8 cellular contexts compared by ENCODE assay signal in the genomic region with DNA sequence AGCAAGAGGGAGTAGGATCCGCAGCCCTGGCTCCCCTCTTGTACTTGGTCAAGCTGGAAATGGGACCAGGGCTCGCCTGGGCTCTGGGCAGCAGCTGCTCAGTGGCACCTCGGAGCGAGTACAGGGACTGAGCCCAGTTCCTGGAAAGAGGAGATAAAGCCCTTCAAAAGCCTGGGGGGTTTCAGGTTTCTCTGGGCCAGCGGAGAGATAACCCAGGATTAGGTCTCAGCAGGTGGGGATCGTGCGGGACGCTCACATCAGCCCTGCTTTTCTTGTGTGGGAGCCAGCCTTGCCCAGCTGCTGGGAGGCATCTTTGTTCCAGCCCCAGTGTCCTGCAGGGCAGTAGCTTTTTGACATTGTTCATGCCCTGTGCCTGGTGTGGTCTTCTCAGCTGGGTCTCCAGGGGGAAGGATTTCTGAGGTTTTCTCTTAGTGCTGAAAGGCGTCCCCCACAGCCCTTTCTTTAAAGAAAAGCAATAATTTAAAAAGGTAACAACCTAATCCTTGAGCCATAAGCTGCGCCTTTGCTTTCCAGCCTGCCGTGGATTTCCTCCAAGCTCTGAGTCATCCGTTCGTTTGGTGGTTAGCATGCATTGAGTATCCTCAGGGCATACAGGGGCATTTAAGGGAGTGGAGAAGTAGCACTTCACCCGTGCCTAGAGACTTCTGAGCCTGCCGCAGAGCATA. TPM values are rescaled to one million over a fixed set of nuclear protein-coding genes. Genes with fewer than 3 reads are reported as not detected.
DNase-seq lines count a peak whose midpoint lies in the region; ATAC-seq and TF ChIP-seq lines count a peak whose summit lies in the region.

No MANE protein-coding gene starts in this region.

- H3K4me2 ChIP-seq in parathyroid adenoma (ENCODE audit: low read length) = peak overlapping the region; percentile 61

- peaks cover 4% of the 10 kb centered on the region for H3K27me3 Mint-ChIP-seq in glutamatergic neuron (ENCODE audit: unreplicated experiment)

- H3K27ac Mint-ChIP-seq in glutamatergic neuron (ENCODE audit: unreplicated experiment) = peak overlapping the region; percentile 89

- no peaks in the 10 kb centered on the region for H3K27me3 ChIP-seq in parathyroid adenoma (ENCODE audit: control insufficient read depth, insufficient read depth, low read length)

- no peak overlapping the region for H3K27ac ChIP-seq in parathyroid adenoma

- no peaks in the 10 kb centered on the region for H3K4me1 ChIP-seq in parathyroid adenoma

- TF ChIP-seq CTCF in glutamatergic neuron (IDR thresholded peaks at IDR 0.05; ENCODE audit: partially characterized antibody, unreplicated experiment) (no peak), parathyroid adenoma (IDR thresholded peaks at IDR 0.05) (no peak)

- H3K9me3 Mint-ChIP-seq in glutamatergic neuron (ENCODE audit: unreplicated experiment) = no peaks in the 10 kb centered on the region

- H3K9me3 ChIP-seq in parathyroid adenoma (ENCODE audit: control insufficient read depth, low read length) = no peaks in the 10 kb centered on the region

- H3K36me3 ChIP-seq in parathyroid adenoma (ENCODE audit: control insufficient read depth, insufficient read depth, low read length) = no peaks in the 10 kb centered on the region

- ATAC-seq in SK-N-SH treated with all-trans-retinoic acid at 6 μM for 48 hours = peak; percentile 74
- no peak for ATAC-seq in GM18502 (IDR thresholded peaks at IDR 0.05; ENCODE audit: poor library complexity, unreplicated experiment)
- no peak for ATAC-seq in HG02623 (IDR thresholded peaks at IDR 0.05; ENCODE audit: unreplicated experiment)

- DNase-seq in A172 (ENCODE audit: low spot score) (peak; percentile 96), HT1080 (ENCODE audit: low read depth) (peak; percentile 92), glutamatergic neuron (peak; percentile 54)
- DNase-seq in activated effector memory CD4-positive, alpha-beta T cell treated with Interleukin-2 at 50 U/mL for 16 hours = no peak

- peaks cover 3% of the 10 kb centered on the region for H3K36me3 Mint-ChIP-seq in glutamatergic neuron (ENCODE audit: unreplicated experiment)

- H3K4me3 ChIP-seq in parathyroid adenoma (ENCODE audit: low read depth, low read length) = peak overlapping the region; percentile 5

- peak overlapping the region; percentile 85 for H3K4me3 Mint-ChIP-seq in glutamatergic neuron (ENCODE audit: unreplicated experiment)

- no peak overlapping the region for H3K9ac ChIP-seq in parathyroid adenoma

- no peaks in the 10 kb centered on the region for H3K79me2 ChIP-seq in parathyroid adenoma

- peaks cover 7% of the 10 kb centered on the region for H3K4me1 Mint-ChIP-seq in glutamatergic neuron (ENCODE audit: low read depth, unreplicated experiment)

- H2AFZ ChIP-seq in parathyroid adenoma = no peak overlapping the region

TF ChIP-seq in SK-N-SH treated with all-trans-retinoic acid at 6 μM for 48 hours, 23 proteins besides CTCF, POLR2A, EP300 and RAD21:
- no peak for TF ChIP-seq CREB5 (CRISPR knock-in tag; IDR thresholded peaks at IDR 0.05; ENCODE audit: low read depth)
- TF ChIP-seq TCF4 (CRISPR knock-in tag; IDR thresholded peaks at IDR 0.05; ENCODE audit: borderline replicate concordance) = no peak
- TF ChIP-seq CSDC2 (CRISPR knock-in tag; IDR thresholded peaks at IDR 0.05) = 0 out of 2 replicates have a peak, but pooled peaks have one; percentile 32
- TF ChIP-seq ZNF8 (CRISPR knock-in tag; IDR thresholded peaks at IDR 0.05) = no peak
- no peak for TF ChIP-seq PPARA (CRISPR knock-in tag; IDR thresholded peaks at IDR 0.05; ENCODE audit: borderline replicate concordance)
- no peak for TF ChIP-seq ARNTL (CRISPR knock-in tag; IDR thresholded peaks at IDR 0.05; ENCODE audit: borderline replicate concordance, low read depth)

RNA-seq across cellular contexts. Expression of gene TNC, which starts 0.7 kb away (rescaled TPM):
- 0.67 and 1.4 TPM in 2 replicates for total RNA-seq in A172 (2014; rRNA removed; shearing (Covaris generic))
- 44.5 and 45.8 TPM in 2 replicates for total RNA-seq in HT1080 (2014; rRNA removed; shearing (Covaris generic))
- polyA plus RNA-seq in HT1080 (2015; cell fraction: cytosol; rRNA removed) = 15.7 and 18.1 TPM in 2 replicates
- polyA plus RNA-seq in HT1080 (2015; cell fraction: nucleus; rRNA removed) = 277 and 305 TPM in 2 replicates
- 34.5 TPM for total RNA-seq in glutamatergic neuron (ENCODE audit: unreplicated experiment)

Comparison
In these comparisons a context has a peak if more than half of its experiments do, and no peak if none do; other contexts are left out.
1. RNA of gene TNC, which starts 0.7 kb away (total RNA-seq): 44.5 to 45.8 TPM in HT1080 and 34.5 TPM in glutamatergic neuron (single experiment); 0.67 to 1.4 TPM in A172; every median in the first group is over 10 times any median in the second.